In genomic region chr18:32802606-32803451, GRCh38 we compare ENCODE assay signal across 12 cellular contexts. TPM values are rescaled to one million over a fixed set of nuclear protein-coding genes. Genes with fewer than 3 reads are reported as not detected.
A peak's percentile ranks its signal among the peaks of the same experiment; 100 is the strongest.
DNase-seq lines count a peak whose midpoint lies in the region; ATAC-seq and TF ChIP-seq lines count a peak whose summit lies in the region.
"Had no signal": no experiment of that assay in that cellular context is flagged by ENCODE, and none has a peak within 500 bp of the region (broad histone marks: within the 10 kb centered on the region; RNA-seq: fewer than 3 reads in every experiment).

No MANE protein-coding gene starts in this region.

- peak; percentile 0 for DNase-seq in iris pigment epithelial cell (ENCODE audit: low read depth)
- no peak for DNase-seq in CD4-positive, alpha-beta memory T cell
- no peak for DNase-seq in NCI-H345 treated with DMSO at 0.1 percent for 48 hours (lab: John Stamatoyannopoulos, UW; ENCODE audit: unreplicated experiment)
- no peak for DNase-seq in sigmoid colon
- DNase-seq: hippocampal formation, MG63, PC-9 had no signal

- TF ChIP-seq POLR2A in sigmoid colon (IDR thresholded peaks at IDR 0.05): no peak

- H3K9me3 Mint-ChIP-seq in CD4-positive, alpha-beta memory T cell: peaks cover 0 to 7% (median 3%) of the 10 kb centered on the region in 8 donors

- no peaks in the 10 kb centered on the region for H3K36me3 Mint-ChIP-seq in CD4-positive, alpha-beta memory T cell

- no peaks in the 10 kb centered on the region for H3K4me1 ChIP-seq in CD4-positive, alpha-beta memory T cell (ENCODE audit: insufficient read depth, low read length)
- no peaks in the 10 kb centered on the region for H3K4me1 ChIP-seq in sigmoid colon

- intact Hi-C loops in CD4-positive, alpha-beta memory T cell (cut with micrococcal nuclease): no loop called here
- intact Hi-C loops in sigmoid colon (cut with DNase I): no loop called here

- WGBS in sigmoid colon, 2 donors: 67 to 69% methylated on average over 8 of the region's 8 CpGs

- no peaks in the 10 kb centered on the region for H3K27me3 ChIP-seq in CD4-positive, alpha-beta memory T cell (ENCODE audit: insufficient read depth, low read length)
- no peaks in the 10 kb centered on the region for H3K27me3 ChIP-seq in sigmoid colon
- H3K27me3 ChIP-seq: MG63 had no signal

- no peaks in the 10 kb centered on the region for H3K36me3 ChIP-seq in CD4-positive, alpha-beta memory T cell (ENCODE audit: insufficient read depth, low read length)
- H3K36me3 ChIP-seq in sigmoid colon: no peaks in the 10 kb centered on the region
- H3K36me3 ChIP-seq: MG63, WERI-Rb-1 had no signal

- H3K9me3 ChIP-seq in CD4-positive, alpha-beta memory T cell (ENCODE audit: control insufficient read depth in 1 of 2, low read length in 2 of 2): no peaks in the 10 kb centered on the region
- H3K9me3 ChIP-seq in sigmoid colon: peaks cover 0 to 3% (median 0%) of the 10 kb centered on the region in 4 donors
- H3K9me3 ChIP-seq: MG63 had no signal

- no peaks in the 10 kb centered on the region for H3K4me1 Mint-ChIP-seq in CD4-positive, alpha-beta memory T cell

- no peak overlapping the region for H3K4me3 Mint-ChIP-seq in CD4-positive, alpha-beta memory T cell

- H3K27me3 Mint-ChIP-seq in CD4-positive, alpha-beta memory T cell: no peaks in the 10 kb centered on the region

- ATAC-seq in GM18858 (IDR thresholded peaks at IDR 0.05; ENCODE audit: unreplicated experiment) (peak; percentile 52), GM21619 (IDR thresholded peaks at IDR 0.05; ENCODE audit: unreplicated experiment) (peak; percentile 47), HG03175 (IDR thresholded peaks at IDR 0.05; ENCODE audit: unreplicated experiment) (peak; percentile 44)
- ATAC-seq in activated CD4-positive, CD25-positive, alpha-beta regulatory T cell treated with anti-CD3 and anti-CD28 coated beads, Interleukin-2, amount 50 U/mL, for 24 hours: no peak

- no peak for TF ChIP-seq CTCF in sigmoid colon (IDR thresholded peaks at IDR 0.05)

- H3K27ac ChIP-seq in CD4-positive, alpha-beta memory T cell (ENCODE audit: low read depth, low read length): no peak overlapping the region
- H3K27ac ChIP-seq in sigmoid colon: no peak overlapping the region
- H3K27ac ChIP-seq: PC-9 had no signal

- POLR2A ChIA-PET in CD4-positive, alpha-beta memory T cell (lab: Charles Lee; ENCODE audit: partially characterized antibody): no interaction called here

- H3K27ac Mint-ChIP-seq in CD4-positive, alpha-beta memory T cell: no peak overlapping the region

- CTCF ChIA-PET in CD4-positive, alpha-beta memory T cell (lab: Charles Lee; ENCODE audit: partially characterized antibody): no interaction called here

- H3K4me3 ChIP-seq in CD4-positive, alpha-beta memory T cell (ENCODE audit: low read length in 2 of 2): no peak overlapping the region
- no peak overlapping the region for H3K4me3 ChIP-seq in sigmoid colon
- H3K4me3 ChIP-seq: MG63, PC-9 had no signal

- no peak for TF ChIP-seq EP300 in sigmoid colon (IDR thresholded peaks at IDR 0.05)

RNA-seq across cellular contexts. Expression of gene KLHL14, which starts 30.0 kb away (rescaled TPM):
- total RNA-seq in CD4-positive, alpha-beta memory T cell: not detected
- polyA plus RNA-seq in CD4-positive, alpha-beta memory T cell: under 1 TPM in 1 of 2 donors, not detected in 1; 0.05 TPM
- total RNA-seq in sigmoid colon: under 1 TPM; 0.27 to 0.83 (median 0.52) TPM
- polyA plus RNA-seq in sigmoid colon: 1 to 10 TPM in 1 of 3 donors, under 1 TPM in 1, not detected in 1; under 0.01 to 2.9 TPM
- total RNA-seq: PC-9 had no signal

Comparison
In these comparisons a context has a peak if more than half of its experiments do, and no peak if none do; other contexts are left out.
1. ATAC-seq: peak in GM18858 (single experiment), GM21619 (single experiment) and HG03175 (single experiment); none in activated CD4-positive, CD25-positive, alpha-beta regulatory T cell treated with anti-CD3 and anti-CD28 coated beads, Interleukin-2, amount 50 U/mL, for 24 hours (0 of 2).